In the genomic region with DNA sequence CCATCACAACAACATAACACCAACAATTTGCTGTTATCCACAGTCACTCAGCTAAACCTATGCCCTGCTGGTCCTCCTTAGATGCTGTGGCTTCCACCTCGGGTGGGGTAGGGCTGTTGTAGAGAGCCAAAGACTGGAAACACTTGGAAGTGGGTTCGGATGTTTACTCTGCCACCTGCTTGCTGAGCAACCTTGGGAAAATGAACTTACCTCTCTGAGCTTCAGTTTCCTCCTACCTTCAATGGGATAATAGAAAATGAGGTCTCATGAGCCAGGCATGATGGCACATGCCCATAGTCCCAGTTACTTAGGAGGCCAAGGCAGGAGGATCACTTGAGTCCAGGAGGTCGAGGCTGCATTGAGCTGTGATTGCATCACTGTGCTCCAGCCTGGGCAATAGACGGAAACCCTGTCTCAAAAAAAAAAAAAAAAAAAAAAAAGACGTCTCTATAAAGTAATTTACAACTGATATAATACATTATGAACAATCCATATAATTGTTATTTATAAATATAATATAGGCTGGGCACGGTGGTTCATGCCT, we compare ENCODE assay signal across 35 cellular contexts. TPM values are rescaled to one million over a fixed set of nuclear protein-coding genes. Genes with fewer than 3 reads are reported as not detected.
"Had no signal": no experiment of that assay in that cellular context is flagged by ENCODE, and none has a peak within 500 bp of the region (broad histone marks: within the 10 kb centered on the region; RNA-seq: fewer than 3 reads in every experiment).

No MANE protein-coding gene starts in this region.

- H3K27me3 ChIP-seq: ovary had no signal

- H3K79me2 ChIP-seq: parathyroid adenoma had no signal

- ATAC-seq: naive thymus-derived CD8-positive, alpha-beta T cell; natural killer cell treated with Interleukin-12 subunit alpha and Interleukin-12 subunit beta and Interleukin-15 and Interleukin-18, amount 100 ng/mL, for 72 hours; psoas muscle; right cardiac atrium; sciatic nerve; stimulated activated memory B cell treated with anti-CD40 and anti-IgM and Interleukin-4, amounts not matched to agents 10 μg/mL and 1 μg/mL and 100 μg/mL, for 72 hours had no signal

- H3K36me3 ChIP-seq: neutrophil, ovary, spleen, stomach, thoracic aorta, thyroid gland, tibial nerve, upper lobe of left lung, vagina had no signal

- H3K27ac ChIP-seq: neutrophil, ovary, parathyroid adenoma, psoas muscle, skin epidermis, spleen, stomach, thoracic aorta, thyroid gland, tibial nerve, upper lobe of left lung, vagina had no signal

- DNase-seq: naive thymus-derived CD8-positive, alpha-beta T cell; nephron progenitor cell; nucleus accumbens; ovary; psoas muscle; spleen; stimulated activated CD4-positive, alpha-beta T cell treated with anti-CD3 and anti-CD28 coated beads, Interleukin-12 subunit alpha, Interleukin-12 subunit beta, amount 100 ng/mL, for 4 hours; stimulated activated CD4-positive, alpha-beta T cell treated with anti-CD3 and anti-CD28 coated beads, Interleukin-1b, Interleukin-23, amount 100 ng/mL, for 48 hours; stimulated activated CD4-positive, alpha-beta T cell treated with anti-CD3 and anti-CD28 coated beads, Interleukin-4, amount 100 ng/mL, for 1 hour; stimulated activated CD4-positive, alpha-beta T cell treated with anti-CD3 and anti-CD28 coated beads, Interleukin-4, amount 100 ng/mL, for 4 hours; stimulated activated CD8-positive, alpha-beta memory T cell treated with anti-CD3 and anti-CD28 coated beads, Interleukin-4, amount 100 ng/mL, for 48 hours; stimulated activated naive CD4-positive, alpha-beta T cell; stomach; thyroid gland; trophoblast cell; upper lobe of left lung had no signal

- H3K9me3 ChIP-seq: neutrophil, ovary, psoas muscle, spleen, stomach, thoracic aorta, thyroid gland, tibial nerve, upper lobe of left lung, vagina had no signal

- H3K4me2 ChIP-seq: smooth muscle cell had no signal

- H2AFZ ChIP-seq: parathyroid adenoma had no signal

- H3K9ac ChIP-seq: parathyroid adenoma had no signal

- FAIRE-seq: urothelium cell line had no signal

- H3K4me3 ChIP-seq: ovary, psoas muscle, skin epidermis, smooth muscle cell, spleen, stomach, thoracic aorta, thyroid gland, tibial nerve, upper lobe of left lung, vagina had no signal

- H3K4me1 ChIP-seq: parathyroid adenoma, psoas muscle, thyroid gland, tibial nerve, vagina had no signal

RNA-seq across cellular contexts. Expression of gene SYCN, which starts 3.3 kb away (rescaled TPM):
- total RNA-seq: naive thymus-derived CD8-positive, alpha-beta T cell; natural killer cell treated with Interleukin-12 subunit alpha and Interleukin-12 subunit beta and Interleukin-15 and Interleukin-18, amount 100 ng/mL, for 72 hours; neural crest cell; omental fat pad; progenitor cell of endocrine pancreas; renal cortical epithelial cell; right cardiac atrium; sciatic nerve; smooth muscle cell; spleen; stomach; subcutaneous adipose tissue; temporal lobe; thoracic aorta; thyroid gland; ureter; vagina had no signal
- polyA plus RNA-seq: naive thymus-derived CD8-positive, alpha-beta T cell; ovary; psoas muscle; right cardiac atrium; smooth muscle cell; spleen had no signal

RNA-seq across cellular contexts. Expression of gene NCCRP1, which starts 10.6 kb away (rescaled TPM):
- total RNA-seq: naive thymus-derived CD8-positive, alpha-beta T cell; natural killer cell treated with Interleukin-12 subunit alpha and Interleukin-12 subunit beta and Interleukin-15 and Interleukin-18, amount 100 ng/mL, for 72 hours; neural crest cell; right cardiac atrium; sciatic nerve; stomach; subcutaneous adipose tissue; temporal lobe; tibial nerve had no signal
- polyA plus RNA-seq: naive thymus-derived CD8-positive, alpha-beta T cell; right cardiac atrium had no signal

RNA-seq across cellular contexts. Expression of gene IFNL3, which starts 37.4 kb away (rescaled TPM):
- total RNA-seq: naive thymus-derived CD8-positive, alpha-beta T cell; natural killer cell treated with Interleukin-12 subunit alpha and Interleukin-12 subunit beta and Interleukin-15 and Interleukin-18, amount 100 ng/mL, for 72 hours; neural crest cell; omental fat pad; ovary; progenitor cell of endocrine pancreas; psoas muscle; renal cortical epithelial cell; right cardiac atrium; sciatic nerve; smooth muscle cell; spleen; stomach; subcutaneous adipose tissue; temporal lobe; thoracic aorta; thyroid gland; tibial nerve; upper lobe of left lung; ureter; vagina had no signal
- polyA plus RNA-seq: naive thymus-derived CD8-positive, alpha-beta T cell; ovary; psoas muscle; right cardiac atrium; spleen; stomach had no signal

RNA-seq across cellular contexts. Expression of gene IFNL4, which starts 41.3 kb away (rescaled TPM):
- total RNA-seq: naive thymus-derived CD8-positive, alpha-beta T cell; natural killer cell treated with Interleukin-12 subunit alpha and Interleukin-12 subunit beta and Interleukin-15 and Interleukin-18, amount 100 ng/mL, for 72 hours; neural crest cell; omental fat pad; progenitor cell of endocrine pancreas; psoas muscle; renal cortical epithelial cell; right cardiac atrium; sciatic nerve; smooth muscle cell; spleen; stomach; subcutaneous adipose tissue; temporal lobe; thoracic aorta; thyroid gland; tibial nerve; upper lobe of left lung; ureter; vagina had no signal
- polyA plus RNA-seq: ovary, psoas muscle, right cardiac atrium, spleen, stomach had no signal
